Comparison of ENCODE assay signal across 10 cellular contexts in the genomic region with DNA sequence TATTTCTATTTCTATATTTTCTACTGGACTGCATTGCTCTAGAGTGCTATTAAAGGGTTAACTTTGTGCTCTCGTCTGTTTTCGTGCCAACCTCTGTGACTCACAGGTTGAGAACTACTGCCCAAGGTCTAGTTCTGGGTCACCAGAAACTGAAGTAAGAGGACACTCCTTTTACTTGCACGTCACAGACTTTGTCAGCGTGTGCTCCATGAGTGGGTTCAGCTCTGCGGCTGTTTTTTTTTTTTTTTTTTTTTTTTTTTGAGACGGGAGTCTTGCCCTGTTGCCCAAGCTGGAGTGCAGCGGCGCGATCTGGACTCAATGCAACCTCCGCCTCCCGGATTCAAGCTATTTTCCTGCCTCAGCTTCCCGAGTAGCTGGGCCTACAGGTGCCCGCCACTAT. TPM values are rescaled to one million over a fixed set of nuclear protein-coding genes. Genes with fewer than 3 reads are reported as not detected.
DNase-seq lines count a peak whose midpoint lies in the region; ATAC-seq and TF ChIP-seq lines count a peak whose summit lies in the region.
"Had no signal": no experiment of that assay in that cellular context is flagged by ENCODE, and none has a peak within 500 bp of the region (broad histone marks: within the 10 kb centered on the region; RNA-seq: fewer than 3 reads in every experiment).

No MANE protein-coding gene starts in this region.

- peak overlapping the region; percentile 57 for H3K4me3 Mint-ChIP-seq in MCF 10A (ENCODE audit: unreplicated experiment)

- peak overlapping the region; percentile 72 for H3K27ac Mint-ChIP-seq in MCF 10A (ENCODE audit: low read depth, unreplicated experiment)

- H3K36me3 ChIP-seq in breast epithelium: no peaks in the 10 kb centered on the region
- peaks cover 0 to 3% of the 10 kb centered on the region in 2 donors for H3K36me3 ChIP-seq in aorta (ENCODE audit: control insufficient read depth in 1 of 2, insufficient read depth in 2 of 2, low read length in 1 of 2)
- no peaks in the 10 kb centered on the region for H3K36me3 ChIP-seq in neuronal stem cell (replicated peaks in 1 of 2; ENCODE audit: control insufficient read depth in 2 of 2, insufficient read depth in 2 of 2, low read length in 2 of 2)
- H3K36me3 ChIP-seq: BLaER1 had no signal

- BruUV-seq in MCF 10A (replicated peaks; lab: Mats Ljungman, UMichigan): no TSS peak

- H3K27me3 ChIP-seq in breast epithelium: no peaks in the 10 kb centered on the region
- H3K27me3 ChIP-seq in aorta (ENCODE audit: control insufficient read depth in 1 of 2, insufficient read depth in 2 of 2, low read length in 1 of 2): no peaks in the 10 kb centered on the region
- H3K27me3 ChIP-seq in neuronal stem cell (ENCODE audit: control insufficient read depth in 3 of 3, insufficient read depth in 3 of 3, low read depth in 1 of 3, low read length in 3 of 3): peaks cover 0 to 4% (median 0%) of the 10 kb centered on the region in 3 experiments
- H3K27me3 ChIP-seq: BLaER1 had no signal

- no peaks in the 10 kb centered on the region for H3K27me3 Mint-ChIP-seq in MCF 10A (ENCODE audit: insufficient read depth, unreplicated experiment)

- ATAC-seq in left ventricle myocardium superior (peak; percentile 78), aorta (ENCODE audit: low FRiP score) (peak; percentile 63)

- no peaks in the 10 kb centered on the region for H3K9me3 Mint-ChIP-seq in MCF 10A (ENCODE audit: unreplicated experiment)

- H3K27ac ChIP-seq in breast epithelium (no peak overlapping the region), aorta (ENCODE audit: low read depth in 1 of 2, low read length in 2 of 2) (no peak overlapping the region), neuronal stem cell (replicated peaks; ENCODE audit: low read length) (no peak overlapping the region)
- H3K27ac ChIP-seq: BLaER1 had no signal

- no peak overlapping the region for H3K9ac ChIP-seq in neuronal stem cell (ENCODE audit: low read depth, low read length, poor library complexity)
- H3K9ac ChIP-seq: BLaER1 had no signal

- no peak overlapping the region for H2AFZ ChIP-seq in neuronal stem cell (ENCODE audit: low read length)

- TF ChIP-seq POLR2A in breast epithelium (IDR thresholded peaks at IDR 0.05): no peak

- H2BK5ac ChIP-seq in neuronal stem cell (ENCODE audit: low read length): no peak overlapping the region

- H3K4me1 ChIP-seq in breast epithelium: no peaks in the 10 kb centered on the region
- H3K4me1 ChIP-seq in aorta (ENCODE audit: control insufficient read depth in 1 of 2, insufficient read depth in 2 of 2, low read length in 2 of 2): peaks cover 0 to 2% of the 10 kb centered on the region in 2 donors
- no peaks in the 10 kb centered on the region for H3K4me1 ChIP-seq in neuronal stem cell (ENCODE audit: control insufficient read depth in 2 of 2, insufficient read depth in 1 of 2, low read depth in 1 of 2, low read length in 2 of 2)
- H3K4me1 ChIP-seq: BLaER1 had no signal

- no peak overlapping the region for H3K4me3 ChIP-seq in breast epithelium
- no peak overlapping the region for H3K4me3 ChIP-seq in aorta (ENCODE audit: low read length in 2 of 2)
- H3K4me3 ChIP-seq in neuronal stem cell (ENCODE audit: low read length in 2 of 2): no peak overlapping the region
- H3K4me3 ChIP-seq: BLaER1 had no signal

- no peak overlapping the region for H3K23ac ChIP-seq in neuronal stem cell (ENCODE audit: low read depth, low read length, poor library complexity)

- CTCF ChIA-PET in MCF 10A (lab: Yijun Ruan, JAX): interaction anchor here (0.6 to 3.4 kb wide), 8 partner anchors 9 to 123 kb away, joined by 3 to 12 read pairs (median 6); no protein-coding TSS in a partner anchor

- no peak overlapping the region for H3K14ac ChIP-seq in neuronal stem cell (ENCODE audit: low read length)

- H4K8ac ChIP-seq in neuronal stem cell (ENCODE audit: low read depth, low read length): no peak overlapping the region

- no peak overlapping the region for H3K18ac ChIP-seq in neuronal stem cell (ENCODE audit: low read length)

- no peaks in the 10 kb centered on the region for H3K79me1 ChIP-seq in neuronal stem cell (ENCODE audit: low read depth, low read length)

- no peaks in the 10 kb centered on the region for H3K36me3 Mint-ChIP-seq in MCF 10A (ENCODE audit: insufficient read depth, unreplicated experiment)

- H2BK12ac ChIP-seq in neuronal stem cell (ENCODE audit: low read length): no peak overlapping the region

- H2BK120ac ChIP-seq in neuronal stem cell (ENCODE audit: low read depth, low read length): no peak overlapping the region

- H2BK15ac ChIP-seq in neuronal stem cell (ENCODE audit: low read length): no peak overlapping the region

- no peak overlapping the region for H4K91ac ChIP-seq in neuronal stem cell (ENCODE audit: low read depth, low read length, poor library complexity)

- H2AK5ac ChIP-seq in neuronal stem cell (ENCODE audit: low read depth, low read length): no peak overlapping the region

- H3K4ac ChIP-seq in neuronal stem cell (ENCODE audit: low read length): no peak overlapping the region

- intact Hi-C loops in MCF 10A (cut with micrococcal nuclease): loop anchor here (2.0 kb wide), 1 partner anchor 26 kb away; no protein-coding TSS in a partner anchor
- intact Hi-C loops in breast epithelium (cut with DNase I; ENCODE audit: low total_unique reads): no loop called here
- intact Hi-C loops in left ventricle myocardium superior (cut with micrococcal nuclease): no loop called here
- intact Hi-C loops in aorta (cut with DNase I): no loop called here

- H3K4me1 Mint-ChIP-seq in MCF 10A (ENCODE audit: insufficient read depth, unreplicated experiment): peaks cover 27% of the 10 kb centered on the region

- DNase-seq in MCF 10A (ENCODE audit: unreplicated experiment) (peak; percentile 99), breast epithelium (ENCODE audit: low spot score in 2 of 2) (no peak), SW 1271 (lab: John Stamatoyannopoulos, UW) (peak; percentile 74 to 80), left ventricle myocardium superior (no peak), aorta (no peak), neuronal stem cell (ENCODE audit: low spot score) (no peak)
- DNase-seq in stimulated activated CD4-positive, alpha-beta T cell treated with anti-CD3 and anti-CD28 coated beads, Interleukin-12 subunit alpha, Interleukin-12 subunit beta, amount 100 ng/mL, for 4 hours: no peak
- DNase-seq in activated CD8-positive, alpha-beta memory T cell treated with anti-CD3 and anti-CD28 coated beads for 24 hours: no peak
- DNase-seq: cortex of kidney had no signal

- no peak overlapping the region for H3K4me2 ChIP-seq in neuronal stem cell (ENCODE audit: insufficient read depth, low read length, poor library complexity, severe bottlenecking)
- H3K4me2 ChIP-seq: BLaER1 had no signal

- TF ChIP-seq CTCF in MCF 10A (IDR thresholded peaks at IDR 0.05; ENCODE audit: unreplicated experiment) (no peak), breast epithelium (IDR thresholded peaks at IDR 0.05) (no peak)

- 20 to 25% methylated on average over 12 to 13 of the region's 13 CpGs for WGBS in aorta, 2 donors
- WGBS in neuronal stem cell (ENCODE audit: extremely low coverage in 2 of 2, insufficient read length in 2 of 2, insufficient replicate concordance in 1 of 2), 2 donors: no CpG with 5 or more reads among the region's 13 CpGs

- H3K9me3 ChIP-seq in breast epithelium (no peaks in the 10 kb centered on the region), aorta (ENCODE audit: control insufficient read depth, low read length) (no peaks in the 10 kb centered on the region), neuronal stem cell (replicated peaks in 1 of 2; ENCODE audit: control insufficient read depth in 2 of 2, insufficient read depth in 1 of 2, low read depth in 1 of 2, low read length in 2 of 2) (peaks cover 0 to 2% of the 10 kb centered on the region in 2 donors)
- H3K9me3 ChIP-seq: BLaER1 had no signal

- POLR2A ChIA-PET in MCF 10A (lab: Yijun Ruan, JAX): interaction anchor here (0.6 to 2.1 kb wide), 15 partner anchors 11 to 978 kb away, joined by 3 to 23 read pairs (median 5); a partner anchor contains a TSS

RNA-seq across cellular contexts. Expression of a gene that starts 49.8 kb away (rescaled TPM):
- total RNA-seq in MCF 10A (2022): 86.1 and 91.9 TPM in 2 replicates
- total RNA-seq in breast epithelium: 100 to 1,000 TPM in 1 of 3 donors, 10 to 100 TPM in 2; 70.8 to 241 (median 82.9) TPM
- total RNA-seq in left ventricle myocardium superior: 4.9 TPM
- 100 to 1,000 TPM in 1 of 2 donors, 10 to 100 TPM in 1; 70.9 to 107 TPM for total RNA-seq in aorta
- polyA plus RNA-seq in aorta: 10 to 100 TPM in 1 of 2 donors, 1 to 10 TPM in 1; 8.2 to 23.8 TPM
- 3.4 TPM for polyA plus RNA-seq in neuronal stem cell (2013, experiment 1 of 2)
- polyA plus RNA-seq in neuronal stem cell (2013, experiment 2 of 2): 3.4 TPM

Comparison
In these comparisons a context has a peak if more than half of its experiments do, and no peak if none do; other contexts are left out.
1. DNase-seq: peak in MCF 10A (single experiment) and SW 1271 (2 of 2); none in breast epithelium (0 of 2), left ventricle myocardium superior (single experiment), aorta (0 of 2), stimulated activated CD4-positive, alpha-beta T cell treated with anti-CD3 and anti-CD28 coated beads, Interleukin-12 subunit alpha, Interleukin-12 subunit beta, amount 100 ng/mL, for 4 hours (single experiment), neuronal stem cell (single experiment) and activated CD8-positive, alpha-beta memory T cell treated with anti-CD3 and anti-CD28 coated beads for 24 hours (single experiment).
2. RNA of a gene that starts 49.8 kb away (total RNA-seq): 70.9 to 107 TPM in aorta, 86.1 to 91.9 TPM in MCF 10A and 70.8 to 241 TPM in breast epithelium; 4.9 TPM in left ventricle myocardium superior (single experiment); every median in the first group is over 10 times any median in the second.